17 cellular contexts compared by ENCODE assay signal in genomic region chr2:101125799-101126198, GRCh38. TPM values are rescaled to one million over a fixed set of nuclear protein-coding genes. Genes with fewer than 3 reads are reported as not detected.
DNase-seq lines count a peak whose midpoint lies in the region; ATAC-seq and TF ChIP-seq lines count a peak whose summit lies in the region.
"Had no signal": no experiment of that assay in that cellular context is flagged by ENCODE, and none has a peak within 500 bp of the region (broad histone marks: within the 10 kb centered on the region; RNA-seq: fewer than 3 reads in every experiment).

No MANE protein-coding gene starts in this region.

- no peaks in the 10 kb centered on the region for H3K27me3 ChIP-seq in ascending aorta
- no peaks in the 10 kb centered on the region for H3K27me3 ChIP-seq in liver (ENCODE audit: control insufficient read depth in 4 of 4, insufficient read depth in 4 of 4, low read length in 3 of 4)
- H3K27me3 ChIP-seq in smooth muscle cell (ENCODE audit: low read depth), result no peaks in the 10 kb centered on the region
- H3K27me3 ChIP-seq: brain microvascular endothelial cell had no signal

- ATAC-seq in GM21423 (IDR thresholded peaks at IDR 0.05; ENCODE audit: unreplicated experiment) (no peak), GM21723 (IDR thresholded peaks at IDR 0.05; ENCODE audit: unreplicated experiment) (no peak)
- ATAC-seq: activated CD8-positive, alpha-beta memory T cell treated with anti-CD3 and anti-CD28 coated beads, Interleukin-2, amount 10 ng/mL, durations not matched to agents 7 days and 5 days; stimulated activated naive B cell treated with anti-CD40 and anti-IgM and Interleukin-4, amounts not matched to agents 10 μg/mL and 1 μg/mL and 100 μg/mL, for 72 hours had no signal

- no peak for TF ChIP-seq RAD21 in liver (IDR thresholded peaks at IDR 0.05)

- H3K9me3 Mint-ChIP-seq in Calu3 (ENCODE audit: low read depth, unreplicated experiment), result peaks cover 2% of the 10 kb centered on the region
- H3K9me3 Mint-ChIP-seq: stimulated activated naive B cell treated with anti-CD40 and anti-IgM and Interleukin-4, amounts not matched to agents 10 μg/mL and 1 μg/mL and 100 μg/mL, for 72 hours had no signal

- H3K4me3 Mint-ChIP-seq in Calu3 (ENCODE audit: low read depth, unreplicated experiment), result peak overlapping the region; percentile 49
- H3K4me3 Mint-ChIP-seq: activated CD8-positive, alpha-beta memory T cell treated with anti-CD3 and anti-CD28 coated beads, Interleukin-2, amount 10 ng/mL, durations not matched to agents 7 days and 5 days; stimulated activated naive B cell treated with anti-CD40 and anti-IgM and Interleukin-4, amounts not matched to agents 10 μg/mL and 1 μg/mL and 100 μg/mL, for 72 hours had no signal

- H3K9me3 ChIP-seq in ascending aorta (no peaks in the 10 kb centered on the region), liver (ENCODE audit: control insufficient read depth in 4 of 4, low read length in 3 of 4) (no peaks in the 10 kb centered on the region), smooth muscle cell (replicated peaks; ENCODE audit: low read depth) (no peaks in the 10 kb centered on the region)

- H3K27ac ChIP-seq in ascending aorta, result peak overlapping the region; percentile 81 to 84
- H3K27ac ChIP-seq in liver (ENCODE audit: low read depth in 1 of 2, low read length in 2 of 2), result peak overlapping the region; percentile 84 to 85
- peak overlapping the region; percentile 18 for H3K27ac ChIP-seq in smooth muscle cell (ENCODE audit: low read depth)
- H3K27ac ChIP-seq: KMS-11 had no signal

- no peaks in the 10 kb centered on the region for H3F3A ChIP-seq in smooth muscle cell (ENCODE audit: low read depth)

- H4K20me1 ChIP-seq in smooth muscle cell (ENCODE audit: low read depth), result no peaks in the 10 kb centered on the region

- peaks cover 13% of the 10 kb centered on the region for H3K36me3 Mint-ChIP-seq in Calu3 (ENCODE audit: insufficient read depth, unreplicated experiment)
- H3K36me3 Mint-ChIP-seq: activated CD8-positive, alpha-beta memory T cell treated with anti-CD3 and anti-CD28 coated beads, Interleukin-2, amount 10 ng/mL, durations not matched to agents 7 days and 5 days had no signal

- peaks cover 67% of the 10 kb centered on the region for H3K4me1 Mint-ChIP-seq in Calu3 (ENCODE audit: low read depth, unreplicated experiment)

- H3K36me3 ChIP-seq in ascending aorta, result no peaks in the 10 kb centered on the region
- H3K36me3 ChIP-seq in liver (ENCODE audit: control insufficient read depth in 4 of 4, insufficient read depth in 3 of 4, low read depth in 1 of 4, low read length in 3 of 4), result no peaks in the 10 kb centered on the region
- no peaks in the 10 kb centered on the region for H3K36me3 ChIP-seq in smooth muscle cell (ENCODE audit: low read depth)
- H3K36me3 ChIP-seq: brain microvascular endothelial cell had no signal

- CTCF ChIA-PET in Calu3 (lab: Charles Lee), result interaction anchor here (0.6 to 1.3 kb wide), 4 partner anchors 14 to 25 kb away, joined by 3 to 4 read pairs (median 4); partner anchors contain the start of gene TBC1D8

- no peaks in the 10 kb centered on the region for H3K79me2 ChIP-seq in smooth muscle cell (ENCODE audit: low read depth)

- 94% methylated on average over 3 of the region's 3 CpGs for WGBS in liver
- 93% methylated on average over 3 of the region's 3 CpGs for WGBS in smooth muscle cell (ENCODE audit: low lambda C conversion rate)

- peak overlapping the region; percentile 94 for H3K27ac Mint-ChIP-seq in Calu3 (ENCODE audit: unreplicated experiment)
- H3K27ac Mint-ChIP-seq: activated CD8-positive, alpha-beta memory T cell treated with anti-CD3 and anti-CD28 coated beads, Interleukin-2, amount 10 ng/mL, durations not matched to agents 7 days and 5 days; stimulated activated naive B cell treated with anti-CD40 and anti-IgM and Interleukin-4, amounts not matched to agents 10 μg/mL and 1 μg/mL and 100 μg/mL, for 72 hours had no signal

- H3K9ac ChIP-seq in liver (ENCODE audit: low read depth in 1 of 2, low read length in 2 of 2), result peak overlapping the region in 1 of 2 donors; percentile 76
- no peak overlapping the region for H3K9ac ChIP-seq in smooth muscle cell (ENCODE audit: low read depth)
- H3K9ac ChIP-seq: KMS-11 had no signal

- intact Hi-C loops in Calu3 (cut with micrococcal nuclease; ENCODE audit: unreplicated experiment), result loop anchor here (1.0 to 5.0 kb wide), 2 partner anchors 63 to 78 kb away; no protein-coding TSS in a partner anchor
- intact Hi-C loops in ascending aorta (cut with DNase I), result loop anchor here (10.0 kb wide), 2 partner anchors 371 to 561 kb away; partner anchors contain the start of gene PDCL3

- H3K4me1 ChIP-seq in ascending aorta (peaks cover 0 to 36% of the 10 kb centered on the region in 2 donors), liver (ENCODE audit: control insufficient read depth in 4 of 4, insufficient read depth in 4 of 4, low read length in 3 of 4) (peaks cover 21 to 56% (median 37%) of the 10 kb centered on the region in 4 donors), smooth muscle cell (ENCODE audit: low read depth) (no peaks in the 10 kb centered on the region)

- H3K4me3 ChIP-seq in ascending aorta, result no peak overlapping the region
- H3K4me3 ChIP-seq in liver (ENCODE audit: low read depth in 1 of 3, low read length in 3 of 3), result no peak overlapping the region
- no peak overlapping the region for H3K4me3 ChIP-seq in smooth muscle cell

- H3K4me2 ChIP-seq in smooth muscle cell, result no peak overlapping the region
- H3K4me2 ChIP-seq: KMS-11 had no signal

- TF ChIP-seq CTCF in Calu3 (IDR thresholded peaks at IDR 0.05; ENCODE audit: unreplicated experiment), result no peak
- no peak for TF ChIP-seq CTCF in ascending aorta (IDR thresholded peaks at IDR 0.05)
- TF ChIP-seq CTCF in liver (IDR thresholded peaks at IDR 0.05; ENCODE audit: low read depth, low read length, missing input control), result no peak
- TF ChIP-seq CTCF in smooth muscle cell (IDR thresholded peaks at IDR 0.05; ENCODE audit: borderline replicate concordance, insufficient read depth, poor library complexity, severe bottlenecking), result no peak

- DNase-seq in Calu3 (no peak), ascending aorta (ENCODE audit: low spot score in 2 of 2) (no peak), smooth muscle cell (lab: John Stamatoyannopoulos, UW; ENCODE audit: unreplicated experiment) (no peak), putamen (ENCODE audit: low spot score) (no peak), dedifferentiated amniotic fluid mesenchymal stem cell (ENCODE audit: extremely low spot score) (no peak)
- DNase-seq: activated CD8-positive, alpha-beta memory T cell treated with anti-CD3 and anti-CD28 coated beads, Interleukin-2, amount 10 ng/mL, durations not matched to agents 7 days and 5 days; activated naive CD4-positive, alpha-beta T cell; brain microvascular endothelial cell; DMS79; islet precursor cell; NCI-H1436 treated with DMSO at 0.1 percent for 48 hours; stimulated activated naive B cell treated with anti-CD40 and anti-IgM and Interleukin-4, amounts not matched to agents 10 μg/mL and 1 μg/mL and 100 μg/mL, for 72 hours; T-helper 1 cell had no signal

- no peak overlapping the region for H2AFZ ChIP-seq in smooth muscle cell (ENCODE audit: low read depth)

- no TSS peak for BruUV-seq in Calu3 (replicated peaks; lab: Mats Ljungman, UMichigan)

- H3K27me3 Mint-ChIP-seq in Calu3 (ENCODE audit: unreplicated experiment), result no peaks in the 10 kb centered on the region

TF ChIP-seq in liver, 16 proteins besides CTCF, POLR2A, EP300 and RAD21:
- TF ChIP-seq TAF1 (conservative IDR thresholded peaks at IDR 0.05), result no peak
- no peak for TF ChIP-seq EGR1 (IDR thresholded peaks at IDR 0.05; ENCODE audit: low read depth in 2 of 2)
- TF ChIP-seq, protein P1, sequence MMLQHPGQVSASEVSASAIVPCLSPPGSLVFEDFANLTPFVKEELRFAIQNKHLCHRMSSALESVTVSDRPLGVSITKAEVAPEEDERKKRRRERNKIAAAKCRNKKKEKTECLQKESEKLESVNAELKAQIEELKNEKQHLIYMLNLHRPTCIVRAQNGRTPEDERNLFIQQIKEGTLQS (IDR thresholded peaks at IDR 0.05), result no peak
- TF ChIP-seq YY1 (IDR thresholded peaks at IDR 0.05), result no peak
- TF ChIP-seq REST (IDR thresholded peaks at IDR 0.05), result no peak

RNA-seq across cellular contexts. Expression of gene TBC1D8, which starts 25.4 kb away (rescaled TPM):
- 17.0 and 25.3 TPM in 2 replicates for total RNA-seq in Calu3 (2022)
- total RNA-seq in ascending aorta, result 17.8 TPM
- 10 to 100 TPM; 10.4 to 38.6 TPM for total RNA-seq in liver
- polyA plus RNA-seq in liver, result 10 to 100 TPM; 13.2 to 13.5 TPM
- total RNA-seq in smooth muscle cell, result 4.4 and 15.1 TPM in 2 replicates
- 0.89 and 2.1 TPM in 2 replicates for polyA plus RNA-seq in smooth muscle cell

Comparison
In these comparisons a context has a peak if more than half of its experiments do, and no peak if none do; other contexts are left out.
1. H3K27ac ChIP-seq: peak in every context shown above with its lines; median percentile 84 in liver; 82 in ascending aorta; 18 in smooth muscle cell.